Comparison of ENCODE assay signal across 1 cellular context in the genomic region with DNA sequence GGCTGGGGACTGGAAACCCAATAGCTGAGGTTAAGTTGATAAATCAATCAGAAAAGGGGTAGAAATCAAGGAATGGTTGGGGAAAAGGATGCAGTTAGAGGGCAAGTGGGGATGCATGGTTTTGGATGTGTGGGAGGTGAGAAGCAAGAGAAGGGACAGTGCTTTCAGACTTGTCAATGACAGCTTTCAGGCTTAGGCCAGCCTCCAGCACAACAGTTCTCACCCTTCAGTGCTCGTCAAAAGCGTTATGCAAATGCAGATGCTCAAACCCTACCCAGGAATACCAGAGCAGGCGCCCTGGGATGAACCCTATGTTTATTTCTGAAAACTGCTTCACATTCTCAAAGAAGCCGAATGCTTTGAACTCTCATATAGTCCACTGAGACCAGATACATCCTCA.
TF ChIP-seq lines count a peak whose summit lies in the region.

No MANE protein-coding gene starts in this region.

TF ChIP-seq in A549, 52 proteins besides CTCF, POLR2A, EP300 and RAD21 (continued from another document):
- TF ChIP-seq HMGXB4 (CRISPR knock-in tag; IDR thresholded peaks at IDR 0.05; ENCODE audit: borderline replicate concordance) = no peak
